8 cellular contexts compared by ENCODE assay signal in genomic region chr18:40159141-40160017, GRCh38.
A peak's percentile ranks its signal among the peaks of the same experiment; 100 is the strongest.
DNase-seq lines count a peak whose midpoint lies in the region; ATAC-seq and TF ChIP-seq lines count a peak whose summit lies in the region.

No MANE protein-coding gene starts in this region.

- TF ChIP-seq CTCF in nephron (IDR thresholded peaks at IDR 0.05; ENCODE audit: unreplicated experiment in 3 of 3): peak; percentile 61 to 74 (median 71)

- DNase-seq in HCEC 1CT (peak; percentile 54), NCI-H2196 treated with DMSO at 0.1 percent for 48 hours (lab: John Stamatoyannopoulos, UW; ENCODE audit: unreplicated experiment) (peak; percentile 80), cerebellar cortex (ENCODE audit: low spot score) (peak; percentile 74), NCI-H187 (lab: John Stamatoyannopoulos, UW) (no peak)
- DNase-seq in effector CD4-positive, alpha-beta T cell: no peak

- no peak overlapping the region for H3K4me3 Mint-ChIP-seq in nephron

- H3K36me3 Mint-ChIP-seq in nephron (ENCODE audit: low read depth): no peaks in the 10 kb centered on the region

- no peaks in the 10 kb centered on the region for H3K27me3 Mint-ChIP-seq in nephron (ENCODE audit: low read depth)

- H3K4me1 Mint-ChIP-seq in nephron: peaks cover 6% of the 10 kb centered on the region

- peaks cover 3% of the 10 kb centered on the region for H3K9me3 Mint-ChIP-seq in nephron

- H3K27ac Mint-ChIP-seq in nephron: peak overlapping the region in 2 of 3 experiments; percentile 2 to 31

- ATAC-seq in HG03095 (IDR thresholded peaks at IDR 0.05; ENCODE audit: unreplicated experiment) (no peak), GM19351 (IDR thresholded peaks at IDR 0.05; ENCODE audit: unreplicated experiment) (no peak)

Comparison
In these comparisons a context has a peak if more than half of its experiments do, and no peak if none do; other contexts are left out.
1. DNase-seq: peak in HCEC 1CT (single experiment), NCI-H2196 treated with DMSO at 0.1 percent for 48 hours (single experiment) and cerebellar cortex (single experiment); none in effector CD4-positive, alpha-beta T cell (single experiment) and NCI-H187 (0 of 2).